ENCODE assay signal across 1 cellular context in genomic region chr12:9636807-9637206, GRCh38.
TF ChIP-seq lines count a peak whose summit lies in the region.

No MANE protein-coding gene starts in this region.

TF ChIP-seq in GM23338, 12 proteins besides CTCF, POLR2A, EP300 and RAD21:
- no peak for TF ChIP-seq REST (IDR thresholded peaks at IDR 0.05; ENCODE audit: unreplicated experiment)
- TF ChIP-seq EZH2 (IDR thresholded peaks at IDR 0.05; ENCODE audit: low read depth, unreplicated experiment): no peak
- no peak for TF ChIP-seq POLR2AphosphoS5 (IDR thresholded peaks at IDR 0.05; ENCODE audit: low read depth)
- no peak for TF ChIP-seq ZNF462 (CRISPR knock-in tag; IDR thresholded peaks at IDR 0.05)
- no peak for TF ChIP-seq ZNF114 (CRISPR knock-in tag; IDR thresholded peaks at IDR 0.05)
- TF ChIP-seq CREB1 (CRISPR knock-in tag; IDR thresholded peaks at IDR 0.05; ENCODE audit: low read depth): no peak
- TF ChIP-seq ZNF331 (CRISPR knock-in tag; IDR thresholded peaks at IDR 0.05; ENCODE audit: low read depth): no peak
- no peak for TF ChIP-seq STAT1 (IDR thresholded peaks at IDR 0.05; ENCODE audit: unreplicated experiment)
- TF ChIP-seq NANOG (IDR thresholded peaks at IDR 0.05; ENCODE audit: borderline replicate concordance): no peak
- TF ChIP-seq EZH2phosphoT487 (IDR thresholded peaks at IDR 0.05; ENCODE audit: unreplicated experiment): no peak
- no peak for TF ChIP-seq ETS1 (IDR thresholded peaks at IDR 0.05)
- TF ChIP-seq JUNB (IDR thresholded peaks at IDR 0.05; ENCODE audit: unreplicated experiment): no peak
